Comparison of ENCODE assay signal across 25 cellular contexts in the genomic region with DNA sequence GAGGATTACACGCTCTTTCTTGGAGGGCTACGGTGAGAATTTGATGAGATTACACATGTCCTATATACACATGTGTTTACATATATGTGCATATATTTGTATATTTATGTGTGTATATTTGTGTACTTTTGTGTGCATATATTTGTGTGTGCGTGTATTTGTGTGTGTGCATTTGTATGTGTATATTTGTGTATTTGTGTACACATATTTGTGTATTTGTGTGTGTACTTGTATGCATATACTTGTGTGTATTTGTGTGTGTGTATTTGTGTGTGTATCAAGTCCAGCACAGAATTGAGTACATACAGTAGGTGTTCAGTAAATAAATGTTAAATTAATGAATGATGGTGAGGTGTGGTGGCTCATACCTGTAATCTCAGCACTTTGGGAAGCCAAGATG. TPM values are rescaled to one million over a fixed set of nuclear protein-coding genes. Genes with fewer than 3 reads are reported as not detected.
A peak's percentile ranks its signal among the peaks of the same experiment; 100 is the strongest.
DNase-seq lines count a peak whose midpoint lies in the region; ATAC-seq, FAIRE-seq and TF ChIP-seq lines count a peak whose summit lies in the region.
"Had no signal": no experiment of that assay in that cellular context is flagged by ENCODE, and none has a peak within 500 bp of the region (broad histone marks: within the 10 kb centered on the region; RNA-seq: fewer than 3 reads in every experiment).

No MANE protein-coding gene starts in this region.

- H3K36me3 ChIP-seq in mammary epithelial cell (ENCODE audit: insufficient read depth, low read length), result no peaks in the 10 kb centered on the region
- H3K36me3 ChIP-seq in GM23338 (ENCODE audit: insufficient read depth), result no peaks in the 10 kb centered on the region
- H3K36me3 ChIP-seq in K562 (ENCODE audit: control insufficient read depth, insufficient read depth, low read length), result peaks cover 3% of the 10 kb centered on the region; the same call in 2 of the 3 replicates

- no peaks in the 10 kb centered on the region for H3K79me2 ChIP-seq in mammary epithelial cell (ENCODE audit: insufficient read depth, low read length)
- H3K79me2 ChIP-seq in GM23338 (replicated peaks; ENCODE audit: insufficient read depth), result no peaks in the 10 kb centered on the region
- H3K79me2 ChIP-seq in K562 (ENCODE audit: control insufficient read depth, insufficient read depth, low read length), result peaks cover 4% of the 10 kb centered on the region; the same call in 1 of the 3 replicates

- H3K9ac ChIP-seq in mammary epithelial cell (ENCODE audit: insufficient read depth, low read length) (no peak overlapping the region), K562 (ENCODE audit: insufficient read depth in 1 of 2, low read depth in 2 of 2, low read length in 2 of 2) (no peak overlapping the region)
- H3K9ac ChIP-seq: GM23248 had no signal

- H3K4me1 Mint-ChIP-seq in MCF 10A (ENCODE audit: insufficient read depth, unreplicated experiment), result no peaks in the 10 kb centered on the region
- peaks cover 10% of the 10 kb centered on the region; the same call in 2 of the 3 replicates for H3K4me1 Mint-ChIP-seq in GM23338

- no peaks in the 10 kb centered on the region for H4K20me1 ChIP-seq in mammary epithelial cell (ENCODE audit: insufficient read depth, low read length)
- H4K20me1 ChIP-seq in GM23338 (replicated peaks; ENCODE audit: insufficient read depth), result no peaks in the 10 kb centered on the region
- no peaks in the 10 kb centered on the region for H4K20me1 ChIP-seq in K562 (replicated peaks; ENCODE audit: control insufficient read depth, insufficient read depth, low read length)

- DNase-seq in MCF 10A (ENCODE audit: unreplicated experiment), result no peak
- no peak for DNase-seq in mammary epithelial cell
- no peak for DNase-seq in GM23338 (ENCODE audit: low spot score)
- DNase-seq in K562 (ENCODE audit: extremely low read depth in 1 of 4, low spot score in 3 of 4), result no peak
- DNase-seq in GM13976 (ENCODE audit: low spot score), result no peak
- no peak for DNase-seq in NCI-H146 treated with DMSO at 0.1 percent for 48 hours (lab: John Stamatoyannopoulos, UW; ENCODE audit: unreplicated experiment)
- DNase-seq: Calu3, DMS79 treated with DMSO at 0.1 percent for 48 hours, GF-D8, GM23248, H9, HFFc6, KBM-7, MM.1S, NCI-H1694, NCI-H2029 treated with DMSO at 0.1 percent for 48 hours, NCI-H2227 treated with DMSO at 0.1 percent for 48 hours, NCI-H526 treated with DMSO at 0.1 percent for 48 hours, SHP77 had no signal

- 95% methylated on average over 3 of the region's 3 CpGs for WGBS in mammary epithelial cell (ENCODE audit: low coverage, missing lambda C conversion rate)
- WGBS in K562 (ENCODE audit: insufficient coverage, low coverage, missing lambda C conversion rate), result 97% methylated on average over 3 of the region's 3 CpGs

- H3K4me3 Mint-ChIP-seq in MCF 10A (ENCODE audit: unreplicated experiment) (no peak overlapping the region), GM23338 (peak overlapping the region; percentile 26; the same call in 1 of the 3 replicates)
- H3K4me3 Mint-ChIP-seq: H9, HFFc6 had no signal

- H3K27ac ChIP-seq in mammary epithelial cell (ENCODE audit: insufficient read depth, low read depth, low read length) (no peak overlapping the region), GM23338 (ENCODE audit: low read depth) (no peak overlapping the region; the same call in 1 of the 2 replicates), K562 (ENCODE audit: extremely low read depth, low read depth, low read length) (no peak overlapping the region)
- H3K27ac ChIP-seq: C4-2B, GM23248, RWPE1 had no signal

- H3K27ac Mint-ChIP-seq in MCF 10A (ENCODE audit: low read depth, unreplicated experiment) (no peak overlapping the region), GM23338 (no peak overlapping the region)
- H3K27ac Mint-ChIP-seq: HFFc6 had no signal

- TSS peak; percentile 45 for BruUV-seq in MCF 10A (replicated peaks; lab: Mats Ljungman, UMichigan)
- BruUV-seq in mammary epithelial cell (replicated peaks; lab: Mats Ljungman, UMichigan), result no TSS peak
- BruUV-seq in K562 (replicated peaks; lab: Mats Ljungman, UMichigan), result no TSS peak

- no peak for TF ChIP-seq POLR2A in K562 (conservative IDR thresholded peaks at IDR 0.05)

- peaks cover 8% of the 10 kb centered on the region for H3K4me1 ChIP-seq in mammary epithelial cell (ENCODE audit: insufficient read depth, low read length)
- H3K4me1 ChIP-seq in GM23338 (ENCODE audit: insufficient read depth), result no peaks in the 10 kb centered on the region
- H3K4me1 ChIP-seq in K562 (replicated peaks in 1 of 2; ENCODE audit: control insufficient read depth in 2 of 2, insufficient read depth in 2 of 2, low read length in 2 of 2), result peaks cover 8 to 25% of the 10 kb centered on the region in 2 experiments

- H3K27me3 Mint-ChIP-seq in MCF 10A (ENCODE audit: insufficient read depth, unreplicated experiment) (no peaks in the 10 kb centered on the region), GM23338 (ENCODE audit: insufficient read depth, low read depth, poor library complexity) (peaks cover 11% of the 10 kb centered on the region)

- no peak for FAIRE-seq in K562 (lab: Jason Lieb, UNC)
- FAIRE-seq: HTR-8/SVneo had no signal

- H3K9me2 ChIP-seq in GM23338 (ENCODE audit: insufficient read depth), result no peaks in the 10 kb centered on the region

- H3K9me3 ChIP-seq in mammary epithelial cell (replicated peaks; ENCODE audit: insufficient read depth, low read length) (no peaks in the 10 kb centered on the region), K562 (replicated peaks; ENCODE audit: control insufficient read depth, insufficient read depth, low read depth, low read length) (no peaks in the 10 kb centered on the region)
- H3K9me3 ChIP-seq: A549 had no signal

- POLR2A ChIA-PET in MCF 10A (lab: Yijun Ruan, JAX), result interaction anchor here (2.2 kb wide), 1 partner anchor 21 kb away, joined by 11 read pairs; no protein-coding TSS in a partner anchor
- POLR2A ChIA-PET in K562 (lab: Yijun Ruan, JAX), result no interaction called here

- H3K9me3 Mint-ChIP-seq in MCF 10A (ENCODE audit: unreplicated experiment) (no peaks in the 10 kb centered on the region), GM23338 (no peaks in the 10 kb centered on the region; the same call in 2 of the 3 replicates)
- H3K9me3 Mint-ChIP-seq: H9, HFFc6 had no signal

- no peak overlapping the region for H3K4me3 ChIP-seq in mammary epithelial cell (replicated peaks in 1 of 3; ENCODE audit: insufficient read depth in 1 of 3, low read depth in 2 of 3, low read length in 3 of 3)
- H3K4me3 ChIP-seq in GM23338, result no peak overlapping the region
- H3K4me3 ChIP-seq in K562, result no peak overlapping the region
- H3K4me3 ChIP-seq: A549, GM23248 had no signal

- intact Hi-C loops in MCF 10A (cut with micrococcal nuclease), result no loop called here
- intact Hi-C loops in mammary epithelial cell (cut with micrococcal nuclease), result loop anchor here (2.0 kb wide), 2 partner anchors 21 to 39 kb away; no protein-coding TSS in a partner anchor
- intact Hi-C loops in K562 (cut with micrococcal nuclease), result loop anchor here (5.0 kb wide), 1 partner anchor 40 kb away; a partner anchor contains a TSS

- H3K9me1 ChIP-seq in K562 (ENCODE audit: control insufficient read depth, insufficient read depth, low read length), result no peaks in the 10 kb centered on the region

- H3F3A ChIP-seq in GM23338 (replicated peaks; ENCODE audit: low read depth), result no peaks in the 10 kb centered on the region

- ATAC-seq in GM23338, result no peak
- ATAC-seq in K562, result no peak
- ATAC-seq in GM21447 (IDR thresholded peaks at IDR 0.05; ENCODE audit: unreplicated experiment), result no peak
- ATAC-seq: A549 had no signal

- H3K4me2 ChIP-seq in mammary epithelial cell (ENCODE audit: insufficient read depth, low read depth, low read length) (no peak overlapping the region), GM23338 (no peak overlapping the region), K562 (ENCODE audit: insufficient read depth, low read length) (no peak overlapping the region)

- H3K27me3 ChIP-seq in mammary epithelial cell (ENCODE audit: insufficient read depth, low read length), result no peaks in the 10 kb centered on the region
- no peaks in the 10 kb centered on the region for H3K27me3 ChIP-seq in GM23338 (ENCODE audit: insufficient read depth)
- no peaks in the 10 kb centered on the region for H3K27me3 ChIP-seq in K562 (ENCODE audit: control insufficient read depth in 2 of 2, insufficient read depth in 2 of 2, low read length in 2 of 2)

- TF ChIP-seq EP300 in K562 (IDR thresholded peaks at IDR 0.05; ENCODE audit: low read length), result no peak

- in situ Hi-C loops in mammary epithelial cell (cut with MboI; ENCODE audit: low sequenced_read_pairs in 2 of 2), result no loop called here
- in situ Hi-C loops in K562 (cut with MboI), result no loop called here
- in situ Hi-C loops in GM13976 (cut with MboI; ENCODE audit: low sequenced_read_pairs, unreplicated experiment), result no loop called here

- H3K36me3 Mint-ChIP-seq in MCF 10A (ENCODE audit: insufficient read depth, unreplicated experiment), result peaks cover 14% of the 10 kb centered on the region
- peaks cover 11% of the 10 kb centered on the region for H3K36me3 Mint-ChIP-seq in GM23338 (ENCODE audit: low read depth)

- TF ChIP-seq RAD21 in K562 (CRISPR knock-in tag; conservative IDR thresholded peaks at IDR 0.05 in 1 of 2, IDR thresholded peaks at IDR 0.05 in 1 of 2), result no peak

- TF ChIP-seq CTCF in MCF 10A (IDR thresholded peaks at IDR 0.05; ENCODE audit: unreplicated experiment), result no peak
- no peak for TF ChIP-seq CTCF in mammary epithelial cell (conservative IDR thresholded peaks at IDR 0.05 in 1 of 2, IDR thresholded peaks at IDR 0.05 in 1 of 2; ENCODE audit: extremely low read depth in 1 of 2, insufficient read depth in 1 of 2, low read depth in 1 of 2, low read length in 2 of 2)
- TF ChIP-seq CTCF in GM23338 (conservative IDR thresholded peaks at IDR 0.05; ENCODE audit: low read depth in 2 of 2), result no peak
- no peak for TF ChIP-seq CTCF in K562 (IDR thresholded peaks at IDR 0.05 in 2 of 3, conservative IDR thresholded peaks at IDR 0.05 in 1 of 3; ENCODE audit: insufficient read depth in 2 of 3, low read depth in 1 of 3, low read length in 3 of 3)
- no peak for TF ChIP-seq CTCF in GM13976 (IDR thresholded peaks at IDR 0.05; ENCODE audit: borderline replicate concordance, control extremely low read depth, extremely low read depth, insufficient read depth, missing control alignments)

- H2AFZ ChIP-seq in mammary epithelial cell (ENCODE audit: low read depth, low read length), result no peak overlapping the region
- H2AFZ ChIP-seq in GM23338, result no peak overlapping the region
- H2AFZ ChIP-seq in K562 (ENCODE audit: low read depth, low read length), result no peak overlapping the region
- H2AFZ ChIP-seq: GM23248 had no signal

- CTCF ChIA-PET in MCF 10A (lab: Yijun Ruan, JAX) (no interaction called here), mammary epithelial cell (lab: Charles Lee; ENCODE audit: low non-redundant PET) (no interaction called here), K562 (lab: Yijun Ruan, JAX; ENCODE audit: low intra/inter-chr PET ratio) (no interaction called here)

- dilution Hi-C loops in mammary epithelial cell (cut with HindIII; ENCODE audit: low sequenced_read_pairs), result loop anchor here (5.0 to 10.0 kb wide), 5 partner anchors 55 to 433 kb away; no protein-coding TSS in a partner anchor

RNA-seq across cellular contexts. Expression of a gene that starts 1.8 kb away (rescaled TPM):
- total RNA-seq in MCF 10A (2022) (6.0 and 7.6 TPM in 2 replicates), mammary epithelial cell (1 to 10 TPM; 4.5 to 9.0 TPM), K562 (2014; rRNA removed) (2.3 and 5.1 TPM in 2 replicates), K562 (2014; rRNA removed; fragmentation: Illumina TruSeq; extraction: Trizol) (0.96 and 1.9 TPM in 2 replicates), K562 (2015; rRNA removed; fragmentation: Illumina TruSeq; extraction: Trizol) (2.5 and 4.3 TPM in 2 replicates), K562 (2021) (7.9 and 8.8 TPM in 2 replicates)
- polyA plus RNA-seq in mammary epithelial cell (5.6 TPM), GM23338 (2016; fragmentation: Nextera tagmentation; extraction: Ambion mirVana) (10.0 and 12.8 TPM in 2 replicates), K562 (2011; rRNA removed) (6.6 and 12.4 TPM in 2 replicates), K562 (2014; fragmentation: Illumina TruSeq; extraction: Trizol) (4.7 and 5.0 TPM in 2 replicates), K562 (2014; fragmentation: Nextera tagmentation; extraction: Ambion mirVana) (under 1 TPM; 0.66 to 0.67 TPM), K562 (2014; rRNA removed) (7.2 and 7.8 TPM in 2 replicates)
- 5.6 TPM for polyA minus RNA-seq in mammary epithelial cell
- total RNA-seq in GM23338 (2014; rRNA removed; shearing (Covaris generic)), result 15.0 and 16.6 TPM in 2 replicates
- 29.3 and 59.3 TPM in 2 replicates for total RNA-seq in K562 (2011; cell fraction: chromatin; rRNA removed; ENCODE audit: low replicate concordance)
- 38.5 and 49.2 TPM in 2 replicates for total RNA-seq in K562 (2011; cell fraction: nucleolus; rRNA removed)
- 33.1 and 37.4 TPM in 2 replicates for total RNA-seq in K562 (2011; cell fraction: nucleoplasm; rRNA removed)
- 9.7 and 10.7 TPM in 2 replicates for polyA plus RNA-seq in K562 (2011; cell fraction: cytosol; rRNA removed)
- 52.1 and 58.7 TPM in 2 replicates for polyA plus RNA-seq in K562 (2011; cell fraction: nucleus; rRNA removed)
- 5.2 and 12.0 TPM in 2 replicates for polyA plus RNA-seq in K562 (2012)
- polyA minus RNA-seq in K562 (2011; rRNA and poly(A)+ RNA removed), result 3.8 and 5.5 TPM in 2 replicates
- polyA minus RNA-seq in K562 (2011; cell fraction: cytosol; rRNA and poly(A)+ RNA removed), result 10.0 and 12.9 TPM in 2 replicates
- 8.5 and 16.0 TPM in 2 replicates for polyA minus RNA-seq in K562 (2011; cell fraction: nucleus; rRNA and poly(A)+ RNA removed)

RNA-seq across cellular contexts. Expression of a gene that starts 2.3 kb away (rescaled TPM):
- not detected in 2 replicates for total RNA-seq in MCF 10A (2022)
- total RNA-seq in mammary epithelial cell, result not detected
- polyA plus RNA-seq in mammary epithelial cell, result not detected
- polyA minus RNA-seq in mammary epithelial cell, result not detected
- total RNA-seq in GM23338 (2014; rRNA removed; shearing (Covaris generic)), result not detected in 2 replicates
- not detected in 2 replicates for polyA plus RNA-seq in GM23338 (2016; fragmentation: Nextera tagmentation; extraction: Ambion mirVana)
- not detected in 2 replicates for total RNA-seq in K562 (2011; cell fraction: chromatin; rRNA removed; ENCODE audit: low replicate concordance)
- total RNA-seq in K562 (2011; cell fraction: nucleolus; rRNA removed), result not detected in 2 replicates
- not detected in 2 replicates for total RNA-seq in K562 (2011; cell fraction: nucleoplasm; rRNA removed)
- total RNA-seq in K562 (2014; rRNA removed), result not detected in 2 replicates
- not detected in 2 replicates for total RNA-seq in K562 (2014; rRNA removed; fragmentation: Illumina TruSeq; extraction: Trizol)
- total RNA-seq in K562 (2015; rRNA removed; fragmentation: Illumina TruSeq; extraction: Trizol), result not detected in 2 replicates
- total RNA-seq in K562 (2021), result not detected in 2 replicates
- polyA plus RNA-seq in K562 (2011; rRNA removed), result 0.19 TPM in 1 of 2 replicates, not detected in the other
- 0.07 and 0.09 TPM in 2 replicates for polyA plus RNA-seq in K562 (2011; cell fraction: cytosol; rRNA removed)
- not detected in 2 replicates for polyA plus RNA-seq in K562 (2011; cell fraction: nucleus; rRNA removed)
- polyA plus RNA-seq in K562 (2012), result 0.22 and 0.46 TPM in 2 replicates
- 0.28 TPM in 1 of 2 replicates, not detected in the other for polyA plus RNA-seq in K562 (2014; fragmentation: Illumina TruSeq; extraction: Trizol)
- polyA plus RNA-seq in K562 (2014; fragmentation: Nextera tagmentation; extraction: Ambion mirVana), result under 1 TPM in 1 of 2 experiments, not detected in 1; 0.14 TPM
- 0.07 TPM in 1 of 2 replicates, not detected in the other for polyA plus RNA-seq in K562 (2014; rRNA removed)
- 0.21 TPM in 2 replicates for polyA minus RNA-seq in K562 (2011; rRNA and poly(A)+ RNA removed)
- polyA minus RNA-seq in K562 (2011; cell fraction: cytosol; rRNA and poly(A)+ RNA removed), result not detected in 2 replicates
- not detected in 2 replicates for polyA minus RNA-seq in K562 (2011; cell fraction: nucleus; rRNA and poly(A)+ RNA removed)
- total RNA-seq: Calu3, GM23248, HFFc6, SK-MEL-5 had no signal
- polyA plus RNA-seq: GM23248 had no signal

RNA-seq across cellular contexts. Expression of a gene that starts 29.4 kb away (rescaled TPM):
- total RNA-seq in MCF 10A (2022) (113 and 134 TPM in 2 replicates), mammary epithelial cell (100 to 1,000 TPM in 1 of 2 donors, 10 to 100 TPM in 1; 73.2 to 171 TPM), K562 (2014; rRNA removed) (54.2 and 66.1 TPM in 2 replicates), K562 (2014; rRNA removed; fragmentation: Illumina TruSeq; extraction: Trizol) (49.1 and 52.5 TPM in 2 replicates), K562 (2015; rRNA removed; fragmentation: Illumina TruSeq; extraction: Trizol) (58.5 and 60.6 TPM in 2 replicates), K562 (2021) (133 and 138 TPM in 2 replicates)
- polyA plus RNA-seq in mammary epithelial cell (112 TPM), GM23338 (2016; fragmentation: Nextera tagmentation; extraction: Ambion mirVana) (176 and 177 TPM in 2 replicates), K562 (2011; rRNA removed) (82.9 and 185 TPM in 2 replicates), K562 (2014; fragmentation: Illumina TruSeq; extraction: Trizol) (165 and 185 TPM in 2 replicates), K562 (2014; fragmentation: Nextera tagmentation; extraction: Ambion mirVana) (10 to 100 TPM in 1 of 2 experiments, 1 to 10 TPM in 1; 6.1 to 11.1 TPM), K562 (2014; rRNA removed) (75.0 and 76.4 TPM in 2 replicates)
- 262 TPM for polyA minus RNA-seq in mammary epithelial cell
- total RNA-seq in GM23338 (2014; rRNA removed; shearing (Covaris generic)), result 171 and 184 TPM in 2 replicates
- 108 and 202 TPM in 2 replicates for total RNA-seq in K562 (2011; cell fraction: chromatin; rRNA removed; ENCODE audit: low replicate concordance)
- 194 and 232 TPM in 2 replicates for total RNA-seq in K562 (2011; cell fraction: nucleolus; rRNA removed)
- total RNA-seq in K562 (2011; cell fraction: nucleoplasm; rRNA removed), result 218 and 234 TPM in 2 replicates
- polyA plus RNA-seq in K562 (2011; cell fraction: cytosol; rRNA removed), result 130 and 145 TPM in 2 replicates
- 95.0 and 123 TPM in 2 replicates for polyA plus RNA-seq in K562 (2011; cell fraction: nucleus; rRNA removed)
- 104 and 182 TPM in 2 replicates for polyA plus RNA-seq in K562 (2012)
- polyA minus RNA-seq in K562 (2011; rRNA and poly(A)+ RNA removed), result 42.4 and 68.6 TPM in 2 replicates
- 60.7 and 117 TPM in 2 replicates for polyA minus RNA-seq in K562 (2011; cell fraction: cytosol; rRNA and poly(A)+ RNA removed)
- 10.4 and 21.3 TPM in 2 replicates for polyA minus RNA-seq in K562 (2011; cell fraction: nucleus; rRNA and poly(A)+ RNA removed)

RNA-seq across cellular contexts. Expression of a gene that starts 31.6 kb away (rescaled TPM):
- 0.35 and 0.39 TPM in 2 replicates for total RNA-seq in MCF 10A (2022)
- under 1 TPM; 0.17 to 0.21 TPM for total RNA-seq in mammary epithelial cell
- polyA plus RNA-seq in mammary epithelial cell, result 0.05 TPM
- polyA minus RNA-seq in mammary epithelial cell, result 0.21 TPM
- total RNA-seq in GM23338 (2014; rRNA removed; shearing (Covaris generic)), result 16.5 and 20.0 TPM in 2 replicates
- polyA plus RNA-seq in GM23338 (2016; fragmentation: Nextera tagmentation; extraction: Ambion mirVana), result 4.4 and 6.0 TPM in 2 replicates
- 10.1 and 29.7 TPM in 2 replicates for total RNA-seq in K562 (2011; cell fraction: chromatin; rRNA removed; ENCODE audit: low replicate concordance)
- total RNA-seq in K562 (2011; cell fraction: nucleolus; rRNA removed), result 20.7 and 23.5 TPM in 2 replicates
- total RNA-seq in K562 (2011; cell fraction: nucleoplasm; rRNA removed), result 16.9 and 17.3 TPM in 2 replicates
- 4.7 and 5.3 TPM in 2 replicates for total RNA-seq in K562 (2014; rRNA removed)
- 0.86 and 0.98 TPM in 2 replicates for total RNA-seq in K562 (2014; rRNA removed; fragmentation: Illumina TruSeq; extraction: Trizol)
- 1.8 and 2.7 TPM in 2 replicates for total RNA-seq in K562 (2015; rRNA removed; fragmentation: Illumina TruSeq; extraction: Trizol)
- 24.7 and 31.5 TPM in 2 replicates for total RNA-seq in K562 (2021)
- 0.95 and 2.5 TPM in 2 replicates for polyA plus RNA-seq in K562 (2011; rRNA removed)
- 2.4 and 3.0 TPM in 2 replicates for polyA plus RNA-seq in K562 (2011; cell fraction: cytosol; rRNA removed)
- 10.1 and 14.4 TPM in 2 replicates for polyA plus RNA-seq in K562 (2011; cell fraction: nucleus; rRNA removed)
- polyA plus RNA-seq in K562 (2012), result 12.9 and 14.4 TPM in 2 replicates
- 7.5 and 12.0 TPM in 2 replicates for polyA plus RNA-seq in K562 (2014; fragmentation: Illumina TruSeq; extraction: Trizol)
- polyA plus RNA-seq in K562 (2014; fragmentation: Nextera tagmentation; extraction: Ambion mirVana), result under 1 TPM; 0.32 to 0.55 TPM
- polyA plus RNA-seq in K562 (2014; rRNA removed), result 5.3 and 5.6 TPM in 2 replicates
- polyA minus RNA-seq in K562 (2011; rRNA and poly(A)+ RNA removed), result 1.9 and 2.3 TPM in 2 replicates
- polyA minus RNA-seq in K562 (2011; cell fraction: cytosol; rRNA and poly(A)+ RNA removed), result 15.0 and 18.7 TPM in 2 replicates
- 7.8 and 8.8 TPM in 2 replicates for polyA minus RNA-seq in K562 (2011; cell fraction: nucleus; rRNA and poly(A)+ RNA removed)
- total RNA-seq: Calu3, SK-MEL-5 had no signal

RNA-seq across cellular contexts. Expression of a gene that starts 36.6 kb away (rescaled TPM):
- total RNA-seq in MCF 10A (2022) (190 and 198 TPM in 2 replicates), mammary epithelial cell (100 to 1,000 TPM in 1 of 2 donors, 10 to 100 TPM in 1; 12.2 to 104 TPM), K562 (2014; rRNA removed) (137 and 194 TPM in 2 replicates), K562 (2014; rRNA removed; fragmentation: Illumina TruSeq; extraction: Trizol) (184 and 204 TPM in 2 replicates), K562 (2015; rRNA removed; fragmentation: Illumina TruSeq; extraction: Trizol) (386 and 393 TPM in 2 replicates), K562 (2021) (296 and 321 TPM in 2 replicates)
- polyA plus RNA-seq in mammary epithelial cell (322 TPM), GM23338 (2016; fragmentation: Nextera tagmentation; extraction: Ambion mirVana) (25.1 and 27.9 TPM in 2 replicates), K562 (2011; rRNA removed) (355 and 448 TPM in 2 replicates), K562 (2014; fragmentation: Illumina TruSeq; extraction: Trizol) (308 and 333 TPM in 2 replicates), K562 (2014; fragmentation: Nextera tagmentation; extraction: Ambion mirVana) (100 to 1,000 TPM; 123 to 227 TPM), K562 (2014; rRNA removed) (314 and 369 TPM in 2 replicates)
- polyA minus RNA-seq in mammary epithelial cell, result 270 TPM
- 6.0 and 7.9 TPM in 2 replicates for total RNA-seq in GM23338 (2014; rRNA removed; shearing (Covaris generic))
- 94.2 and 300 TPM in 2 replicates for total RNA-seq in K562 (2011; cell fraction: chromatin; rRNA removed; ENCODE audit: low replicate concordance)
- total RNA-seq in K562 (2011; cell fraction: nucleolus; rRNA removed), result 624 and 788 TPM in 2 replicates
- 425 and 454 TPM in 2 replicates for total RNA-seq in K562 (2011; cell fraction: nucleoplasm; rRNA removed)
- 690 and 1,312 TPM in 2 replicates for polyA plus RNA-seq in K562 (2011; cell fraction: cytosol; rRNA removed)
- 177 and 267 TPM in 2 replicates for polyA plus RNA-seq in K562 (2011; cell fraction: nucleus; rRNA removed)
- polyA plus RNA-seq in K562 (2012), result 325 and 506 TPM in 2 replicates
- 191 and 276 TPM in 2 replicates for polyA minus RNA-seq in K562 (2011; rRNA and poly(A)+ RNA removed)
- 149 and 202 TPM in 2 replicates for polyA minus RNA-seq in K562 (2011; cell fraction: cytosol; rRNA and poly(A)+ RNA removed)
- polyA minus RNA-seq in K562 (2011; cell fraction: nucleus; rRNA and poly(A)+ RNA removed), result 51.7 and 64.9 TPM in 2 replicates
